Comparison of ENCODE assay signal across 33 cellular contexts in genomic region chr3:155780291-155780690, GRCh38. TPM values are rescaled to one million over a fixed set of nuclear protein-coding genes. Genes with fewer than 3 reads are reported as not detected.
"Had no signal": no experiment of that assay in that cellular context is flagged by ENCODE, and none has a peak within 500 bp of the region (broad histone marks: within the 10 kb centered on the region; RNA-seq: fewer than 3 reads in every experiment).

No MANE protein-coding gene starts in this region.

- FAIRE-seq: urothelium cell line had no signal

- H3K27ac Mint-ChIP-seq: naive thymus-derived CD4-positive, alpha-beta T cell; natural killer cell; nephron; progenitor cell of endocrine pancreas; stimulated activated memory B cell treated with anti-CD40 and anti-IgM and Interleukin-4, amounts not matched to agents 10 μg/mL and 1 μg/mL and 100 μg/mL, for 72 hours; stimulated activated naive CD8-positive, alpha-beta T cell treated with anti-CD3 and anti-CD28 coated beads, Interleukin-15, amount 100 ng/mL, for 72 hours had no signal

- DNase-seq: naive thymus-derived CD4-positive, alpha-beta T cell; natural killer cell; nucleus accumbens; ovary; posterior cingulate gyrus; psoas muscle; right cardiac atrium; spleen; stimulated activated CD4-positive, alpha-beta T cell treated with anti-CD3 and anti-CD28 coated beads, Interleukin-12 subunit alpha, Interleukin-12 subunit beta, amount 100 ng/mL, for 4 hours; stimulated activated CD4-positive, alpha-beta T cell treated with anti-CD3 and anti-CD28 coated beads, Interleukin-1b, Interleukin-23, amount 100 ng/mL, for 48 hours; stimulated activated CD4-positive, alpha-beta T cell treated with anti-CD3 and anti-CD28 coated beads, Interleukin-4, amount 100 ng/mL, for 1 hour; stimulated activated CD4-positive, alpha-beta T cell treated with anti-CD3 and anti-CD28 coated beads, Interleukin-4, amount 100 ng/mL, for 4 hours; stimulated activated CD8-positive, alpha-beta memory T cell treated with anti-CD3 and anti-CD28 coated beads, Interleukin-4, amount 100 ng/mL, for 48 hours; stimulated activated naive CD4-positive, alpha-beta T cell; stimulated activated naive CD8-positive, alpha-beta T cell treated with anti-CD3 and anti-CD28 coated beads, Interleukin-15, amount 100 ng/mL, for 72 hours; stimulated activated naive CD8-positive, alpha-beta T cell treated with anti-CD3 and anti-CD28 coated beads, Interleukin-15, Interleukin-2, amounts not matched to agents 100 U/mL and 50 U/mL, for 24 hours; substantia nigra; testis; tibial artery; transverse colon; upper lobe of left lung had no signal

- H3K27me3 ChIP-seq: neutrophil, ovary, spleen, suprapubic skin, testis, tibial artery, transverse colon, upper lobe of left lung, vagina had no signal

- H3K4me3 ChIP-seq: ovary, psoas muscle, skin epidermis, smooth muscle cell, spleen, suprapubic skin, testis, tibial artery, transverse colon, upper lobe of left lung, vagina had no signal

- H3K36me3 ChIP-seq: neutrophil, ovary, suprapubic skin, transverse colon had no signal

- H3K4me1 ChIP-seq: parathyroid adenoma, psoas muscle, spleen, suprapubic skin, testis, tibial artery, transverse colon, upper lobe of left lung, vagina had no signal

- ATAC-seq: naive thymus-derived CD4-positive, alpha-beta T cell; natural killer cell; psoas muscle; right cardiac atrium; sciatic nerve; stimulated activated memory B cell treated with anti-CD40 and anti-IgM and Interleukin-4, amounts not matched to agents 10 μg/mL and 1 μg/mL and 100 μg/mL, for 72 hours; stimulated activated naive CD8-positive, alpha-beta T cell treated with anti-CD3 and anti-CD28 coated beads, Interleukin-15, amount 100 ng/mL, for 72 hours; stimulated activated naive CD8-positive, alpha-beta T cell treated with anti-CD3 and anti-CD28 coated beads, Interleukin-15, Interleukin-2, amounts not matched to agents 100 U/mL and 50 U/mL, for 24 hours had no signal

- H3K4me3 Mint-ChIP-seq: naive thymus-derived CD4-positive, alpha-beta T cell; natural killer cell; nephron; neural crest cell; stimulated activated memory B cell treated with anti-CD40 and anti-IgM and Interleukin-4, amounts not matched to agents 10 μg/mL and 1 μg/mL and 100 μg/mL, for 72 hours; stimulated activated naive CD8-positive, alpha-beta T cell treated with anti-CD3 and anti-CD28 coated beads, Interleukin-15, amount 100 ng/mL, for 72 hours had no signal

- H3K9ac ChIP-seq: parathyroid adenoma had no signal

- H3K27ac ChIP-seq: neutrophil, ovary, parathyroid adenoma, psoas muscle, skin epidermis, spleen, suprapubic skin, testis, tibial artery, transverse colon, upper lobe of left lung, vagina had no signal

- H3K27me3 Mint-ChIP-seq: naive thymus-derived CD4-positive, alpha-beta T cell; progenitor cell of endocrine pancreas; stimulated activated memory B cell treated with anti-CD40 and anti-IgM and Interleukin-4, amounts not matched to agents 10 μg/mL and 1 μg/mL and 100 μg/mL, for 72 hours; stimulated activated naive CD8-positive, alpha-beta T cell treated with anti-CD3 and anti-CD28 coated beads, Interleukin-15, amount 100 ng/mL, for 72 hours had no signal

- H3K9me3 ChIP-seq: neutrophil, suprapubic skin, testis, vagina had no signal

- H3K4me1 Mint-ChIP-seq: natural killer cell; nephron; neural crest cell; stimulated activated memory B cell treated with anti-CD40 and anti-IgM and Interleukin-4, amounts not matched to agents 10 μg/mL and 1 μg/mL and 100 μg/mL, for 72 hours had no signal

- H3K9me3 Mint-ChIP-seq: stimulated activated memory B cell treated with anti-CD40 and anti-IgM and Interleukin-4, amounts not matched to agents 10 μg/mL and 1 μg/mL and 100 μg/mL, for 72 hours had no signal

- H3K4me2 ChIP-seq: smooth muscle cell had no signal

- H2AFZ ChIP-seq: parathyroid adenoma had no signal

RNA-seq across cellular contexts. Expression of gene PLCH1, which starts 35.4 kb away (rescaled TPM):
- polyA plus RNA-seq: naive thymus-derived CD4-positive, alpha-beta T cell; smooth muscle cell had no signal
